22 cellular contexts compared by ENCODE assay signal in the genomic region with DNA sequence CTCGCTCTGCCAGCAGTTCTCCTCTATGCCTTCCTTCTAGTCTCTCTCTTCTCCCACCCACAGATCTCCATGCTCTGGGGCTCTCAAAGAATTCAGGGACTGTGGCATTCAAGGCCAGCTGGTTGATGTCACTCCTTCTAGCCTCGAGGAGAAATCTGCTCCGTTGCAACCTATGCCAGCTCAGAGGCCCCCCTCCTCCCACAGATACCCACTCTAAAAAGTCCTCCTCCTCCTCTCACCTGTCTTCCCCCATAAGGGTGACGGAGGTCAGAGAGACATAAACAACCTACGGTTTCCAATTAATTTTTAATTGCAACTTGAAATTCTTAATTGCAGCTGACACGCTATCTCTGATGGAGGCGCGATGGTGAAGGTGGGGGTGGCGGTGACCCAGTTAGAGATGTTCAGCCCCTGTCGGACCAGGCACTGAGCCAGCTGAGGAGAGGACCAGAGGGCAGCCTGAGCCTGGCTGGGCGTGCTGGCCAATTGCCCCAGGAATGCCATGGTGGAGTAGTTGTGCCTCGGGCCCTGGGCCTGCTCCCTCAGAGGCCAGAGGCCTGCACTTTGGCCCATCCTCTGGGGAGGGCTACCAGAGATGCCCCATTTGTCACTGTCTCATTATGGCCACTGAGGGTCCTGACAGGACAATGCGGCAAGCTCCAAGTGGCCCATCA. TPM values are rescaled to one million over a fixed set of nuclear protein-coding genes. Genes with fewer than 3 reads are reported as not detected.
"Had no signal": no experiment of that assay in that cellular context is flagged by ENCODE, and none has a peak within 500 bp of the region (broad histone marks: within the 10 kb centered on the region; RNA-seq: fewer than 3 reads in every experiment).

No MANE protein-coding gene starts in this region.

- H3K27ac ChIP-seq: adrenal gland, ascending aorta, lower lobe of right lung, neutrophil, ovary, psoas muscle had no signal

- H3K27me3 ChIP-seq: adrenal gland, ascending aorta, neutrophil, ovary had no signal

- H3K4me1 ChIP-seq: lower lobe of right lung had no signal

- H3K4me3 ChIP-seq: adrenal gland, ascending aorta, lower lobe of right lung, ovary, psoas muscle had no signal

- H3K9me3 ChIP-seq: adrenal gland, ascending aorta, lower lobe of right lung, neutrophil, ovary, psoas muscle had no signal

- DNase-seq: activated CD4-positive, alpha-beta T cell treated with anti-CD3 and anti-CD28 coated beads for 36 hours; activated CD4-positive, alpha-beta T cell treated with anti-CD3 and anti-CD28 coated beads, Interleukin-2, amount 50 U/mL, for 4 hours; activated CD8-positive, alpha-beta memory T cell treated with anti-CD3 and anti-CD28 coated beads for 24 hours; activated CD8-positive, alpha-beta memory T cell treated with anti-CD3 and anti-CD28 coated beads, Interleukin-2, amount 50 U/mL, for 4 hours; activated T-cell treated with anti-CD3 and anti-CD28 coated beads, Interleukin-2, amount 50 U/mL, for 24 hours; adrenal gland; effector memory CD8-positive, alpha-beta T cell; foreskin melanocyte; hippocampal formation; lower lobe of right lung; natural killer cell; ovary; psoas muscle; stimulated activated CD4-positive, alpha-beta T cell treated with anti-CD3 and anti-CD28 coated beads, Interleukin-2, amount 100 ng/mL, for 48 hours; stimulated activated naive CD4-positive, alpha-beta T cell treated with Interleukin-2 at 50 U/mL for 16 hours; T1000 had no signal

- H3K36me3 ChIP-seq: adrenal gland, ascending aorta, lower lobe of right lung, neutrophil, ovary had no signal

- ATAC-seq: activated CD4-positive, alpha-beta T cell treated with anti-CD3 and anti-CD28 coated beads for 36 hours; activated naive CD4-positive, alpha-beta T cell treated with anti-CD3 and anti-CD28 coated beads, Interleukin-2, amount 50 U/mL, for 72 hours; activated T-helper 17 cell treated with anti-CD3 and anti-CD28 coated beads, Interleukin-2, amount 50 U/mL, for 72 hours; effector memory CD8-positive, alpha-beta T cell; esophagus mucosa; lower lobe of right lung; natural killer cell; psoas muscle; WTC11 had no signal

RNA-seq across cellular contexts. Expression of gene INSYN1, which starts 43.3 kb away (rescaled TPM):
- total RNA-seq: activated CD4-positive, alpha-beta T cell treated with anti-CD3 and anti-CD28 coated beads for 36 hours; activated naive CD4-positive, alpha-beta T cell treated with anti-CD3 and anti-CD28 coated beads, Interleukin-2, amount 50 U/mL, for 72 hours; activated T-helper 17 cell treated with anti-CD3 and anti-CD28 coated beads, Interleukin-2, amount 50 U/mL, for 72 hours; natural killer cell had no signal
